Comparison of ENCODE assay signal across 9 cellular contexts in genomic region chr3:133540896-133541674, GRCh38. TPM values are rescaled to one million over a fixed set of nuclear protein-coding genes. Genes with fewer than 3 reads are reported as not detected.
DNase-seq lines count a peak whose midpoint lies in the region; ATAC-seq and TF ChIP-seq lines count a peak whose summit lies in the region.
"Had no signal": no experiment of that assay in that cellular context is flagged by ENCODE, and none has a peak within 500 bp of the region (broad histone marks: within the 10 kb centered on the region; RNA-seq: fewer than 3 reads in every experiment).

No MANE protein-coding gene starts in this region.

- H3K36me3 Mint-ChIP-seq in mesothelial cell of epicardium, result no peaks in the 10 kb centered on the region

- H2AFZ ChIP-seq in fibroblast of lung (ENCODE audit: low read length), result peak overlapping the region; percentile 29

- no peaks in the 10 kb centered on the region for H3K27me3 ChIP-seq in fibroblast of lung (ENCODE audit: control insufficient read depth, insufficient read depth, low read length)

- peaks cover 4% of the 10 kb centered on the region for H3K9me3 Mint-ChIP-seq in mesothelial cell of epicardium

- TF ChIP-seq CTCF in fibroblast of lung (conservative IDR thresholded peaks at IDR 0.05 in 1 of 2, IDR thresholded peaks at IDR 0.05 in 1 of 2; ENCODE audit: low read depth in 1 of 2, low read length in 2 of 2) (no peak), mesothelial cell of epicardium (IDR thresholded peaks at IDR 0.05; ENCODE audit: unreplicated experiment) (no peak)

- no peak overlapping the region for H3K9ac ChIP-seq in fibroblast of lung (ENCODE audit: insufficient read depth, low read length)

- H4K20me1 ChIP-seq in fibroblast of lung (ENCODE audit: control insufficient read depth, extremely low read depth, insufficient read depth, low read length), result no peaks in the 10 kb centered on the region

- no peak overlapping the region for H3K4me3 ChIP-seq in fibroblast of lung (replicated peaks in 1 of 4; ENCODE audit: control extremely low read depth in 1 of 4, insufficient read depth in 1 of 4, low read depth in 3 of 4, low read length in 4 of 4)

- H3K4me3 Mint-ChIP-seq in mesothelial cell of epicardium, result no peak overlapping the region

- H3K36me3 ChIP-seq in fibroblast of lung (ENCODE audit: control insufficient read depth, insufficient read depth, low read length), result no peaks in the 10 kb centered on the region

- DNase-seq in AG08396 (ENCODE audit: low spot score) (peak; percentile 41), MV-4-11 (lab: John Stamatoyannopoulos, UW) (peak; percentile 73), fibroblast of lung (ENCODE audit: low read depth in 2 of 2) (peak; percentile 45 to 56), mesothelial cell of epicardium (ENCODE audit: low spot score in 2 of 2, unreplicated experiment in 2 of 2) (no peak), COR-L47 (lab: John Stamatoyannopoulos, UW) (no peak), T-helper 1 cell (no peak), DMS114 treated with DMSO at 0.1 percent for 48 hours (lab: John Stamatoyannopoulos, UW; ENCODE audit: unreplicated experiment) (no peak)
- DNase-seq: NCI-H510A had no signal

- no peaks in the 10 kb centered on the region for H3K79me2 ChIP-seq in fibroblast of lung (ENCODE audit: control insufficient read depth, insufficient read depth, low read length)

- H3K27ac ChIP-seq in fibroblast of lung (ENCODE audit: insufficient read depth, low read length), result peak overlapping the region; percentile 5

- peaks cover 19% of the 10 kb centered on the region for H3K4me1 ChIP-seq in fibroblast of lung (ENCODE audit: control insufficient read depth, extremely low read depth, insufficient read depth, low read length)

- no peak overlapping the region for H3K27ac Mint-ChIP-seq in mesothelial cell of epicardium

- no peaks in the 10 kb centered on the region for H3K9me3 ChIP-seq in fibroblast of lung (ENCODE audit: control insufficient read depth, insufficient read depth, low read depth, low read length)

- peaks cover 6% of the 10 kb centered on the region for H3K4me1 Mint-ChIP-seq in mesothelial cell of epicardium

- peak; percentile 62 for ATAC-seq in GM21619 (IDR thresholded peaks at IDR 0.05; ENCODE audit: unreplicated experiment)

- H3K27me3 Mint-ChIP-seq in mesothelial cell of epicardium (ENCODE audit: low read depth), result no peaks in the 10 kb centered on the region

- H3K4me2 ChIP-seq in fibroblast of lung (ENCODE audit: extremely low read depth, insufficient read depth, low read length), result peak overlapping the region; percentile 51

RNA-seq across cellular contexts. Expression of gene CDV3, which starts 32.4 kb away (rescaled TPM):
- total RNA-seq in fibroblast of lung (218 and 221 TPM in 2 replicates), mesothelial cell of epicardium (127 to 135 TPM (median 132 TPM) in 3 replicates)
- 171 and 185 TPM in 2 replicates for polyA plus RNA-seq in fibroblast of lung
- polyA plus RNA-seq in fibroblast of lung (2012), result 181 and 182 TPM in 2 replicates
- 25.4 and 31.6 TPM in 2 replicates for polyA minus RNA-seq in fibroblast of lung (ENCODE audit: low replicate concordance)

Comparison
In these comparisons a context has a peak if more than half of its experiments do, and no peak if none do; other contexts are left out.
1. DNase-seq: peak in AG08396 (single experiment), MV-4-11 (single experiment) and fibroblast of lung (2 of 2); none in mesothelial cell of epicardium (0 of 2), COR-L47 (single experiment), T-helper 1 cell (0 of 5) and DMS114 treated with DMSO at 0.1 percent for 48 hours (single experiment).